8 cellular contexts compared by ENCODE assay signal in genomic region chr7:122143751-122144711, GRCh38. TPM values are rescaled to one million over a fixed set of nuclear protein-coding genes. Genes with fewer than 3 reads are reported as not detected.
DNase-seq lines count a peak whose midpoint lies in the region; ATAC-seq and TF ChIP-seq lines count a peak whose summit lies in the region.

Gene AASS (minus strand): TSS chr7:122144249. CDS start chr7:122133726, 10,523 bp downstream.

- peaks cover 0 to 4% (median 1%) of the 10 kb centered on the region in 5 donors for H3K9me3 Mint-ChIP-seq in CD8-positive, alpha-beta memory T cell
- peaks cover 3% of the 10 kb centered on the region for H3K9me3 Mint-ChIP-seq in natural killer cell treated with Interleukin-12 subunit alpha and Interleukin-12 subunit beta and Interleukin-15 and Interleukin-18, amount 100 ng/mL, for 72 hours
- H3K9me3 Mint-ChIP-seq in stimulated activated naive B cell treated with anti-CD40 and anti-IgM and Interleukin-4, amounts not matched to agents 10 μg/mL and 1 μg/mL and 100 μg/mL, for 72 hours, result no peaks in the 10 kb centered on the region

- ATAC-seq in GM21447 (IDR thresholded peaks at IDR 0.05; ENCODE audit: unreplicated experiment), result peak; percentile 100
- peak; percentile 95 to 97 for ATAC-seq in natural killer cell treated with Interleukin-12 subunit alpha and Interleukin-12 subunit beta and Interleukin-15 and Interleukin-18, amount 100 ng/mL, for 72 hours
- peak; percentile 98 for ATAC-seq in stimulated activated naive B cell treated with anti-CD40 and anti-IgM and Interleukin-4, amounts not matched to agents 10 μg/mL and 1 μg/mL and 100 μg/mL, for 72 hours (replicated peaks)

- no peaks in the 10 kb centered on the region for H3K27me3 ChIP-seq in CD8-positive, alpha-beta memory T cell (ENCODE audit: insufficient read depth, low read length, poor library complexity, severe bottlenecking)
- H3K27me3 ChIP-seq in HUES48 (ENCODE audit: control insufficient read depth, insufficient read depth, low read length), result no peaks in the 10 kb centered on the region

- DNase-seq in CD8-positive, alpha-beta memory T cell, result peak; percentile 62 to 81 (median 67)
- DNase-seq in RPMI8226 (peak; percentile 84), fibroblast of villous mesenchyme (ENCODE audit: low read depth) (peak; percentile 99)
- DNase-seq in activated naive CD4-positive, alpha-beta T cell (lab: John Stamatoyannopoulos, UW), result peak; percentile 13 to 68 (median 28)
- peak; percentile 85 for DNase-seq in natural killer cell treated with Interleukin-12 subunit alpha and Interleukin-12 subunit beta and Interleukin-15 and Interleukin-18, amount 100 ng/mL, for 72 hours (ENCODE audit: low spot score)
- peak; percentile 81 for DNase-seq in stimulated activated naive B cell treated with anti-CD40 and anti-IgM and Interleukin-4, amounts not matched to agents 10 μg/mL and 1 μg/mL and 100 μg/mL, for 72 hours

- H3K27me3 Mint-ChIP-seq in CD8-positive, alpha-beta memory T cell, result peaks cover 11 to 40% of the 10 kb centered on the region in 2 donors
- H3K27me3 Mint-ChIP-seq in natural killer cell treated with Interleukin-12 subunit alpha and Interleukin-12 subunit beta and Interleukin-15 and Interleukin-18, amount 100 ng/mL, for 72 hours, result peaks cover 21 to 30% of the 10 kb centered on the region in 2 donors
- H3K27me3 Mint-ChIP-seq in stimulated activated naive B cell treated with anti-CD40 and anti-IgM and Interleukin-4, amounts not matched to agents 10 μg/mL and 1 μg/mL and 100 μg/mL, for 72 hours, result peaks cover 4 to 15% of the 10 kb centered on the region in 2 donors

- peak within 1 kb of the TSS; percentile 88 to 99 (median 95) for H3K4me3 Mint-ChIP-seq in CD8-positive, alpha-beta memory T cell
- peak within 1 kb of the TSS; percentile 88 for H3K4me3 Mint-ChIP-seq in natural killer cell treated with Interleukin-12 subunit alpha and Interleukin-12 subunit beta and Interleukin-15 and Interleukin-18, amount 100 ng/mL, for 72 hours
- H3K4me3 Mint-ChIP-seq in stimulated activated naive B cell treated with anti-CD40 and anti-IgM and Interleukin-4, amounts not matched to agents 10 μg/mL and 1 μg/mL and 100 μg/mL, for 72 hours, result peak within 1 kb of the TSS; percentile 96 to 100

- peak within 1 kb of the TSS; percentile 52 for H3K27ac ChIP-seq in CD8-positive, alpha-beta memory T cell (ENCODE audit: low read depth, low read length)
- H3K27ac ChIP-seq in HUES48 (ENCODE audit: low read depth, low read length), result peak within 1 kb of the TSS; percentile 91

- H3K27ac Mint-ChIP-seq in CD8-positive, alpha-beta memory T cell, result peak within 1 kb of the TSS; percentile 47 to 99 (median 92)
- peak within 1 kb of the TSS; percentile 43 to 77 for H3K27ac Mint-ChIP-seq in natural killer cell treated with Interleukin-12 subunit alpha and Interleukin-12 subunit beta and Interleukin-15 and Interleukin-18, amount 100 ng/mL, for 72 hours
- peak within 1 kb of the TSS; percentile 64 for H3K27ac Mint-ChIP-seq in stimulated activated naive B cell treated with anti-CD40 and anti-IgM and Interleukin-4, amounts not matched to agents 10 μg/mL and 1 μg/mL and 100 μg/mL, for 72 hours

- no peaks in the 10 kb centered on the region for H3K36me3 ChIP-seq in CD8-positive, alpha-beta memory T cell (ENCODE audit: insufficient read depth, low read length)
- H3K36me3 ChIP-seq in HUES48 (ENCODE audit: control insufficient read depth, insufficient read depth, low read length), result peaks cover 34% of the 10 kb centered on the region

- TF ChIP-seq CTCF in fibroblast of villous mesenchyme (IDR thresholded peaks at IDR 0.05; ENCODE audit: insufficient read depth, low read depth, low read length), result no peak

- peak within 1 kb of the TSS; percentile 67 for H3K4me3 ChIP-seq in CD8-positive, alpha-beta memory T cell (ENCODE audit: low read length)
- H3K4me3 ChIP-seq in HUES48 (ENCODE audit: low read depth, low read length) (peak within 1 kb of the TSS; percentile 93), fibroblast of villous mesenchyme (ENCODE audit: low read depth, low read length) (peak within 1 kb of the TSS; percentile 87)

- peak within 1 kb of the TSS; percentile 91 for H3K9ac ChIP-seq in HUES48 (ENCODE audit: low read depth, low read length)

- CTCF ChIA-PET in CD8-positive, alpha-beta memory T cell (lab: Charles Lee), result no interaction called here

- peaks cover 0 to 3% (median 0%) of the 10 kb centered on the region in 3 donors for H3K36me3 Mint-ChIP-seq in CD8-positive, alpha-beta memory T cell
- H3K36me3 Mint-ChIP-seq in natural killer cell treated with Interleukin-12 subunit alpha and Interleukin-12 subunit beta and Interleukin-15 and Interleukin-18, amount 100 ng/mL, for 72 hours, result no peaks in the 10 kb centered on the region
- no peaks in the 10 kb centered on the region for H3K36me3 Mint-ChIP-seq in stimulated activated naive B cell treated with anti-CD40 and anti-IgM and Interleukin-4, amounts not matched to agents 10 μg/mL and 1 μg/mL and 100 μg/mL, for 72 hours

- H3K4me1 Mint-ChIP-seq in CD8-positive, alpha-beta memory T cell, result peaks cover 14 to 22% (median 16%) of the 10 kb centered on the region in 3 donors
- H3K4me1 Mint-ChIP-seq in natural killer cell treated with Interleukin-12 subunit alpha and Interleukin-12 subunit beta and Interleukin-15 and Interleukin-18, amount 100 ng/mL, for 72 hours (ENCODE audit: low read depth in 2 of 2), result peaks cover 11 to 20% of the 10 kb centered on the region in 2 donors
- peaks cover 3 to 12% of the 10 kb centered on the region in 2 donors for H3K4me1 Mint-ChIP-seq in stimulated activated naive B cell treated with anti-CD40 and anti-IgM and Interleukin-4, amounts not matched to agents 10 μg/mL and 1 μg/mL and 100 μg/mL, for 72 hours

- H3K9me3 ChIP-seq in CD8-positive, alpha-beta memory T cell (ENCODE audit: low read length), result no peaks in the 10 kb centered on the region
- H3K9me3 ChIP-seq in HUES48 (ENCODE audit: control insufficient read depth, insufficient read depth, low read length), result no peaks in the 10 kb centered on the region

- peaks cover 10% of the 10 kb centered on the region for H3K4me1 ChIP-seq in CD8-positive, alpha-beta memory T cell (ENCODE audit: insufficient read depth, low read length)
- H3K4me1 ChIP-seq in HUES48 (ENCODE audit: control insufficient read depth, insufficient read depth, low read length), result peaks cover 64% of the 10 kb centered on the region

- POLR2A ChIA-PET in CD8-positive, alpha-beta memory T cell (lab: Charles Lee), result interaction anchor here (0.7 kb wide), 1 partner anchor 29 kb away, joined by 3 read pairs; no protein-coding TSS in a partner anchor

RNA-seq across cellular contexts. Expression of gene AASS, which starts in this region (rescaled TPM):
- total RNA-seq in CD8-positive, alpha-beta memory T cell, result 1 to 10 TPM; 1.6 to 2.0 TPM
- polyA plus RNA-seq in CD8-positive, alpha-beta memory T cell, result 2.1 TPM
- total RNA-seq in fibroblast of villous mesenchyme, result 36.4 and 63.0 TPM in 2 replicates
- total RNA-seq in natural killer cell treated with Interleukin-12 subunit alpha and Interleukin-12 subunit beta and Interleukin-15 and Interleukin-18, amount 100 ng/mL, for 72 hours, result 1 to 10 TPM; 2.1 to 3.0 TPM

Comparison
In these comparisons a context has a peak if more than half of its experiments do, and no peak if none do; other contexts are left out.
1. Peak in every context shown above with its lines: DNase-seq, ATAC-seq, H3K4me3 ChIP-seq and H3K27ac ChIP-seq.
2. DNase-seq: peak in every context shown above with its lines; median percentile 99 in fibroblast of villous mesenchyme; 85 in natural killer cell treated with Interleukin-12 subunit alpha and Interleukin-12 subunit beta and Interleukin-15 and Interleukin-18, amount 100 ng/mL, for 72 hours; 84 in RPMI8226; 81 in stimulated activated naive B cell treated with anti-CD40 and anti-IgM and Interleukin-4, amounts not matched to agents 10 μg/mL and 1 μg/mL and 100 μg/mL, for 72 hours; 67 in CD8-positive, alpha-beta memory T cell; 28 in activated naive CD4-positive, alpha-beta T cell.